Comparison of ENCODE assay signal across 9 cellular contexts in genomic region chr11:7442588-7443215, GRCh38. TPM values are rescaled to one million over a fixed set of nuclear protein-coding genes. Genes with fewer than 3 reads are reported as not detected.
DNase-seq lines count a peak whose midpoint lies in the region; ATAC-seq, FAIRE-seq and TF ChIP-seq lines count a peak whose summit lies in the region.
"Had no signal": no experiment of that assay in that cellular context is flagged by ENCODE, and none has a peak within 500 bp of the region (broad histone marks: within the 10 kb centered on the region; RNA-seq: fewer than 3 reads in every experiment).

No MANE protein-coding gene starts in this region.

- H3K36me3 ChIP-seq in CD8-positive, alpha-beta memory T cell (ENCODE audit: insufficient read depth, low read length) = no peaks in the 10 kb centered on the region
- no peaks in the 10 kb centered on the region for H3K36me3 ChIP-seq in OCI-LY3 (replicated peaks; ENCODE audit: low read depth, low read length)
- H3K36me3 ChIP-seq in neuronal stem cell (replicated peaks in 1 of 2; ENCODE audit: control insufficient read depth in 2 of 2, insufficient read depth in 2 of 2, low read length in 2 of 2) = no peaks in the 10 kb centered on the region

- no peaks in the 10 kb centered on the region for H3K9me3 Mint-ChIP-seq in CD8-positive, alpha-beta memory T cell
- no peaks in the 10 kb centered on the region for H3K9me3 Mint-ChIP-seq in activated T-cell treated with anti-CD3 and anti-CD28 coated beads, Interleukin-2, amount 50 U/mL, for 24 hours

- H3K4me2 ChIP-seq in OCI-LY3 (ENCODE audit: low read length) = no peak overlapping the region
- H3K4me2 ChIP-seq in neuronal stem cell (ENCODE audit: insufficient read depth, low read length, poor library complexity, severe bottlenecking) = no peak overlapping the region

- CTCF ChIA-PET in CD8-positive, alpha-beta memory T cell (lab: Charles Lee) = interaction anchor here (0.6 to 4.1 kb wide), 18 partner anchors 8 to 630 kb away, joined by 3 to 17 read pairs (median 4); no protein-coding TSS in a partner anchor

- no peak overlapping the region for H3K4me3 Mint-ChIP-seq in CD8-positive, alpha-beta memory T cell
- no peak overlapping the region for H3K4me3 Mint-ChIP-seq in activated T-cell treated with anti-CD3 and anti-CD28 coated beads, Interleukin-2, amount 50 U/mL, for 24 hours
- H3K4me3 Mint-ChIP-seq: activated naive CD8-positive, alpha-beta T cell had no signal

- no peak overlapping the region for H4K8ac ChIP-seq in neuronal stem cell (ENCODE audit: low read depth, low read length)

- H4K20me1 ChIP-seq in OCI-LY3 (ENCODE audit: insufficient read depth, low read length) = no peaks in the 10 kb centered on the region

- H3K18ac ChIP-seq in neuronal stem cell (ENCODE audit: low read length) = no peak overlapping the region

- H3K9me3 ChIP-seq in CD8-positive, alpha-beta memory T cell (ENCODE audit: low read length) = no peaks in the 10 kb centered on the region
- H3K9me3 ChIP-seq in OCI-LY3 (ENCODE audit: insufficient read depth, low read length) = no peaks in the 10 kb centered on the region
- no peaks in the 10 kb centered on the region for H3K9me3 ChIP-seq in neuronal stem cell (replicated peaks in 1 of 2; ENCODE audit: control insufficient read depth in 2 of 2, insufficient read depth in 1 of 2, low read depth in 1 of 2, low read length in 2 of 2)

- no peaks in the 10 kb centered on the region for H3K36me3 Mint-ChIP-seq in CD8-positive, alpha-beta memory T cell
- no peaks in the 10 kb centered on the region for H3K36me3 Mint-ChIP-seq in activated T-cell treated with anti-CD3 and anti-CD28 coated beads, Interleukin-2, amount 50 U/mL, for 24 hours (ENCODE audit: low read depth)

- H2BK15ac ChIP-seq in neuronal stem cell (ENCODE audit: low read length) = no peak overlapping the region

- no peak overlapping the region for H3K23ac ChIP-seq in neuronal stem cell (ENCODE audit: low read depth, low read length, poor library complexity)

- H3K4me1 ChIP-seq in CD8-positive, alpha-beta memory T cell (ENCODE audit: insufficient read depth, low read length) = no peaks in the 10 kb centered on the region
- H3K4me1 ChIP-seq in OCI-LY3 (ENCODE audit: low read length) (no peaks in the 10 kb centered on the region), neuronal stem cell (ENCODE audit: control insufficient read depth in 2 of 2, insufficient read depth in 1 of 2, low read depth in 1 of 2, low read length in 2 of 2) (peaks cover 0 to 4% of the 10 kb centered on the region in 2 donors)

- ATAC-seq in HG03280 (IDR thresholded peaks at IDR 0.05; ENCODE audit: unreplicated experiment) = peak; percentile 87

- FAIRE-seq in GM19239 (lab: Jason Lieb, UNC) = peak; percentile 89

- peaks cover 0 to 8% (median 0%) of the 10 kb centered on the region in 3 donors for H3K4me1 Mint-ChIP-seq in CD8-positive, alpha-beta memory T cell
- H3K4me1 Mint-ChIP-seq in activated T-cell treated with anti-CD3 and anti-CD28 coated beads, Interleukin-2, amount 50 U/mL, for 24 hours (ENCODE audit: low read depth) = no peaks in the 10 kb centered on the region

- no peak overlapping the region for H2AK5ac ChIP-seq in neuronal stem cell (ENCODE audit: low read depth, low read length)

- no peak overlapping the region for H4K91ac ChIP-seq in neuronal stem cell (ENCODE audit: low read depth, low read length, poor library complexity)

- H3K27me3 ChIP-seq in CD8-positive, alpha-beta memory T cell (ENCODE audit: insufficient read depth, low read length, poor library complexity, severe bottlenecking) = no peaks in the 10 kb centered on the region
- H3K27me3 ChIP-seq in OCI-LY3 (ENCODE audit: low read depth, low read length) (no peaks in the 10 kb centered on the region), neuronal stem cell (ENCODE audit: control insufficient read depth in 3 of 3, insufficient read depth in 3 of 3, low read depth in 1 of 3, low read length in 3 of 3) (peaks cover 0 to 3% (median 3%) of the 10 kb centered on the region in 3 experiments)

- no peak overlapping the region for H3K27ac ChIP-seq in CD8-positive, alpha-beta memory T cell (ENCODE audit: low read depth, low read length)
- H3K27ac ChIP-seq in OCI-LY3 (ENCODE audit: low read length) (no peak overlapping the region), neuronal stem cell (replicated peaks; ENCODE audit: low read length) (no peak overlapping the region)

- H3K79me1 ChIP-seq in neuronal stem cell (ENCODE audit: low read depth, low read length) = no peaks in the 10 kb centered on the region

- peaks cover 8 to 10% of the 10 kb centered on the region in 2 donors for H3K27me3 Mint-ChIP-seq in CD8-positive, alpha-beta memory T cell
- H3K27me3 Mint-ChIP-seq in activated T-cell treated with anti-CD3 and anti-CD28 coated beads, Interleukin-2, amount 50 U/mL, for 24 hours = peaks cover 3% of the 10 kb centered on the region
- H3K27me3 Mint-ChIP-seq: activated naive CD8-positive, alpha-beta T cell had no signal

- peak; percentile 41 to 71 (median 48) for DNase-seq in CD8-positive, alpha-beta memory T cell
- DNase-seq in GM19239 (ENCODE audit: insufficient read length, low spot score) (peak; percentile 59), fibroblast of peridontal ligament (ENCODE audit: extremely low read depth) (peak; percentile 55), neuronal stem cell (ENCODE audit: low spot score) (peak; percentile 65), stromal cell of bone marrow (ENCODE audit: low read depth) (peak; percentile 27)
- peak; percentile 79 for DNase-seq in activated T-cell treated with anti-CD3 and anti-CD28 coated beads, Interleukin-2, amount 50 U/mL, for 24 hours

- H2BK12ac ChIP-seq in neuronal stem cell (ENCODE audit: low read length) = no peak overlapping the region

- POLR2A ChIA-PET in CD8-positive, alpha-beta memory T cell (lab: Charles Lee) = no interaction called here

- H3K79me2 ChIP-seq in OCI-LY3 (ENCODE audit: low read length) = no peaks in the 10 kb centered on the region

- no peak overlapping the region for H3K4me3 ChIP-seq in CD8-positive, alpha-beta memory T cell (ENCODE audit: low read length)
- no peak overlapping the region for H3K4me3 ChIP-seq in OCI-LY3 (ENCODE audit: low read length)
- H3K4me3 ChIP-seq in neuronal stem cell (ENCODE audit: low read length in 2 of 2) = no peak overlapping the region

- H3K9ac ChIP-seq in OCI-LY3 (ENCODE audit: low read length) = no peak overlapping the region
- H3K9ac ChIP-seq in neuronal stem cell (ENCODE audit: low read depth, low read length, poor library complexity) = no peak overlapping the region

- H3K27ac Mint-ChIP-seq in CD8-positive, alpha-beta memory T cell = no peak overlapping the region
- H3K27ac Mint-ChIP-seq in activated T-cell treated with anti-CD3 and anti-CD28 coated beads, Interleukin-2, amount 50 U/mL, for 24 hours = no peak overlapping the region
- H3K27ac Mint-ChIP-seq: activated naive CD8-positive, alpha-beta T cell had no signal

- no peak overlapping the region for H2BK120ac ChIP-seq in neuronal stem cell (ENCODE audit: low read depth, low read length)

- no peak overlapping the region for H3K4ac ChIP-seq in neuronal stem cell (ENCODE audit: low read length)

- H2AFZ ChIP-seq in OCI-LY3 (ENCODE audit: low read depth, low read length) (no peak overlapping the region), neuronal stem cell (ENCODE audit: low read length) (no peak overlapping the region)

- no peak overlapping the region for H2BK5ac ChIP-seq in neuronal stem cell (ENCODE audit: low read length)

- peak; percentile 93 for TF ChIP-seq CTCF in OCI-LY3 (IDR thresholded peaks at IDR 0.05; ENCODE audit: low read depth, low read length)

- no peak overlapping the region for H3K14ac ChIP-seq in neuronal stem cell (ENCODE audit: low read length)

- no CpG with 5 or more reads among the region's 6 CpGs for WGBS in neuronal stem cell (ENCODE audit: extremely low coverage in 2 of 2, insufficient read length in 2 of 2, insufficient replicate concordance in 1 of 2), 2 donors

RNA-seq across cellular contexts. Expression of gene OLFML1, which starts 42.6 kb away (rescaled TPM):
- total RNA-seq in CD8-positive, alpha-beta memory T cell = not detected
- not detected for polyA plus RNA-seq in CD8-positive, alpha-beta memory T cell
- 0.20 TPM for polyA plus RNA-seq in neuronal stem cell (2013, experiment 1 of 2)
- 0.15 TPM for polyA plus RNA-seq in neuronal stem cell (2013, experiment 2 of 2)

Comparison
In these comparisons a context has a peak if more than half of its experiments do, and no peak if none do; other contexts are left out.
1. DNase-seq: peak in every context shown above with its lines; median percentile 79 in activated T-cell treated with anti-CD3 and anti-CD28 coated beads, Interleukin-2, amount 50 U/mL, for 24 hours; 65 in neuronal stem cell; 59 in GM19239; 55 in fibroblast of peridontal ligament; 48 in CD8-positive, alpha-beta memory T cell; 27 in stromal cell of bone marrow.